ENCODE assay signal across 1 cellular context in the genomic region with DNA sequence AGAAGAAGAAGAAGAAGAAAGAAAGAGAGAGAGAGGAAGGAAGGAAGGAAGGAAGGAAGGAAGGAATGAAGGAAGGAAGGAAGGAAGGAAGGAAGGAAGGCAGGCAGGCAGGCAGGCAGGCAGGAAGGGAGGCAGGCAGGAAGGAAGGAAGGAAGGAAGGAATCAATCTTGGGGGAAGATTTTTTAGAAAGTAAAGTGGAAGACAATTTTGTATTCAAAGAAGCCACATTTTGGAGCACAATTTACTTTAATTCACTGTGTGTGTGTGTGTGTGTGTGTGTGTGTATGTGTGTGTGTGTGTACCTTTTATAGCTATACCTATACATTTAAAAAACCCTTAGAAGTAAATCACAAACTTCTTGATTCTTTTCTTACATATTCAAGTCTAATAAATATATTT. TPM values are rescaled to one million over a fixed set of nuclear protein-coding genes. Genes with fewer than 3 reads are reported as not detected.
"Had no signal": no experiment of that assay in that cellular context is flagged by ENCODE, and none has a peak within 500 bp of the region (broad histone marks: within the 10 kb centered on the region; RNA-seq: fewer than 3 reads in every experiment).

No MANE protein-coding gene starts in this region.

RNA-seq across cellular contexts. Expression of gene COL21A1, which starts 13.2 kb away (rescaled TPM):
- total RNA-seq: HFFc6 had no signal
